In genomic region chr7:92608380-92609322, GRCh38 we compare ENCODE assay signal across 1 cellular context.
A peak's percentile ranks its signal among the peaks of the same experiment; 100 is the strongest.
TF ChIP-seq lines count a peak whose summit lies in the region.

No MANE protein-coding gene starts in this region.

TF ChIP-seq in H1, 55 proteins besides CTCF, POLR2A, EP300 and RAD21 (continued from another document):
- TF ChIP-seq TAF1 (IDR thresholded peaks at IDR 0.05; ENCODE audit: low read depth, low read length) (no peak), POLR2AphosphoS5 (IDR thresholded peaks at IDR 0.05; ENCODE audit: low read depth, low read length) (no peak), KDM4A (IDR thresholded peaks at IDR 0.05; ENCODE audit: low read depth, low read length, severe bottlenecking) (peak; percentile 28), ZNF274 (IDR thresholded peaks at IDR 0.05; ENCODE audit: borderline replicate concordance, extremely low read depth, low read length) (no peak), MAFK (IDR thresholded peaks at IDR 0.05; ENCODE audit: low read depth, low read length) (no peak), E2F6 (IDR thresholded peaks at IDR 0.05) (0 out of 2 replicates have a peak, but pooled peaks have one; percentile 33), RXRA (IDR thresholded peaks at IDR 0.05; ENCODE audit: insufficient read depth, low read depth, low read length) (no peak), CBX8 (IDR thresholded peaks at IDR 0.05; ENCODE audit: borderline replicate concordance, low read depth, low read length) (no peak), CHD7 (IDR thresholded peaks at IDR 0.05; ENCODE audit: insufficient replicate concordance, low read length) (no peak), SIX5 (IDR thresholded peaks at IDR 0.05; ENCODE audit: low read depth, low read length) (no peak), HDAC2 (IDR thresholded peaks at IDR 0.05; ENCODE audit: borderline replicate concordance in 1 of 2, low read depth in 2 of 2, low read length in 2 of 2) (0 out of 4 replicates have a peak, but pooled peaks of 1 of the 2 experiments have one; percentile 46), SIN3A (conservative IDR thresholded peaks at IDR 0.05 in 1 of 2, IDR thresholded peaks at IDR 0.05 in 1 of 2; ENCODE audit: low read depth in 1 of 2, low read length in 2 of 2) (0 out of 4 replicates have a peak, but pooled peaks of 1 of the 2 experiments have one; percentile 11), SP1 (IDR thresholded peaks at IDR 0.05; ENCODE audit: low read depth, low read length) (0 out of 2 replicates have a peak, but pooled peaks have one; percentile 47), FOSL1 (IDR thresholded peaks at IDR 0.05; ENCODE audit: insufficient read depth, low read depth, low read length) (no peak), RBBP5 (IDR thresholded peaks at IDR 0.05; ENCODE audit: borderline replicate concordance, low read depth, low read length) (0 out of 2 replicates have a peak, but pooled peaks have one; percentile 47), CTBP2 (IDR thresholded peaks at IDR 0.05; ENCODE audit: borderline replicate concordance, insufficient read depth, insufficient read length, low read length) (no peak), RNF2 (IDR thresholded peaks at IDR 0.05; ENCODE audit: borderline replicate concordance, low read depth, low read length, missing control alignments, poor library complexity, severe bottlenecking) (no peak), SRF (IDR thresholded peaks at IDR 0.05; ENCODE audit: low read depth, low read length) (no peak)
